In the genomic region with DNA sequence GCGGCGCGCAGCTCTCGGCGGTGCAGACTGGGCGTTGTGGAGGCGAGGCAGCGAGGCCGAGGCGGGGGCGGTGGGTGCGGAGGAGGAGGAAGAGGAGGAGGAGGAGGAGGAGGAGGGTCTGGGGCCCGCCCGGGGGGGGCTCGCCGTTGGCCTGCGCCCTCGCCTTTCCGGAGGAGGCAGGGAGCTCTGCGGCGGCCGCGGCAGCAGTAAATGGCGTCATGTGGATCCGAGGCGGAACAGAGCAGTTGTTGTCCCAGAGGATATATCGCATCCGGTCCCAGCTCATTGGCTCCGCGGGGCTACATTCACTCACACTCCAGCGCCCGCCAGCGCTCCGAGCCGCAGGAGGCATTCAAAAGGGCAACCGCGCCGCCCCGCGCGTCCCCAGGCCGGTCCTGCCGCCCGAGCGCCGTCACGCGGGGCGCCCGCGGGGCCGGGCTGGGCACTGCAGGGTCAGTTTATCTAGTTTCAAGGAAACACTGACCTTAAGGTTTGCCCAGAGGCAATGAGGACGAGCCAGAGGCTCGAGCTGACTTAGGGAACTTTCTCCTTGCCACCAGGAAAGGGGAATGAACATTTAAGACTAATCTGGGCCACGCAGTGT, we compare ENCODE assay signal across 8 cellular contexts. TPM values are rescaled to one million over a fixed set of nuclear protein-coding genes. Genes with fewer than 3 reads are reported as not detected.
DNase-seq lines count a peak whose midpoint lies in the region; ATAC-seq, FAIRE-seq and TF ChIP-seq lines count a peak whose summit lies in the region.

A gene with protein sequence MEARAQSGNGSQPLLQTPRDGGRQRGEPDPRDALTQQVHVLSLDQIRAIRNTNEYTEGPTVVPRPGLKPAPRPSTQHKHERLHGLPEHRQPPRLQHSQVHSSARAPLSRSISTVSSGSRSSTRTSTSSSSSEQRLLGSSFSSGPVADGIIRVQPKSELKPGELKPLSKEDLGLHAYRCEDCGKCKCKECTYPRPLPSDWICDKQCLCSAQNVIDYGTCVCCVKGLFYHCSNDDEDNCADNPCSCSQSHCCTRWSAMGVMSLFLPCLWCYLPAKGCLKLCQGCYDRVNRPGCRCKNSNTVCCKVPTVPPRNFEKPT (minus strand): TSS at position 29 of the 604 bp plus-strand sequence. CDS start 3,421 bp downstream, outside the sequence.

- peaks cover 27% of the 10 kb centered on the region for H3K4me1 ChIP-seq in effector memory CD4-positive, alpha-beta T cell (ENCODE audit: control insufficient read depth, insufficient read depth, low read length, poor library complexity, severe bottlenecking)
- H3K4me1 ChIP-seq in liver (ENCODE audit: control insufficient read depth in 4 of 4, insufficient read depth in 4 of 4, low read length in 3 of 4), result peaks cover 5 to 27% (median 19%) of the 10 kb centered on the region in 4 donors

- H3K27ac ChIP-seq in effector memory CD4-positive, alpha-beta T cell (ENCODE audit: insufficient read depth, low read length, poor library complexity, severe bottlenecking), result no peak within 1 kb of the TSS
- H3K27ac ChIP-seq in liver (ENCODE audit: low read depth in 1 of 2, low read length in 2 of 2), result peak within 1 kb of the TSS; percentile 97 to 98

- H3K9me3 ChIP-seq in effector memory CD4-positive, alpha-beta T cell (ENCODE audit: control insufficient read depth, low read length), result no peaks in the 10 kb centered on the region
- no peaks in the 10 kb centered on the region for H3K9me3 ChIP-seq in liver (ENCODE audit: control insufficient read depth in 4 of 4, low read length in 3 of 4)

- peak within 1 kb of the TSS; percentile 86 to 98 for H3K9ac ChIP-seq in liver (ENCODE audit: low read depth in 1 of 2, low read length in 2 of 2)

- peak; percentile 30 for TF ChIP-seq CTCF in liver (IDR thresholded peaks at IDR 0.05; ENCODE audit: low read depth, low read length, missing input control)

- in situ Hi-C loops in ACHN (cut with HindIII; ENCODE audit: low pct_ligation_motif_present, low pct_unique_long_range_greater_than_20kb, low sequenced_read_pairs), result no loop called here

- H3K27me3 ChIP-seq in effector memory CD4-positive, alpha-beta T cell (replicated peaks; ENCODE audit: control insufficient read depth, insufficient read depth, low read length, poor library complexity, severe bottlenecking), result peaks cover 28% of the 10 kb centered on the region
- H3K27me3 ChIP-seq in liver (ENCODE audit: control insufficient read depth in 4 of 4, insufficient read depth in 4 of 4, low read length in 3 of 4), result no peaks in the 10 kb centered on the region

- peak; percentile 50 for ATAC-seq in HG02885 (IDR thresholded peaks at IDR 0.05; ENCODE audit: poor library complexity, unreplicated experiment)

- DNase-seq in ACHN, result peak; percentile 93
- no peak for DNase-seq in GM18507 (ENCODE audit: extremely low spot score, insufficient read length, low read depth)
- peak; percentile 82 for DNase-seq in NCI-H1436 treated with DMSO at 0.1 percent for 48 hours (lab: John Stamatoyannopoulos, UW)
- peak; percentile 93 for DNase-seq in UCSD-AML1 (lab: John Stamatoyannopoulos, UW; ENCODE audit: unreplicated experiment)
- DNase-seq in effector memory CD4-positive, alpha-beta T cell, result no peak
- peak; percentile 17 for DNase-seq in stimulated activated CD8-positive, alpha-beta memory T cell treated with anti-CD3 and anti-CD28 coated beads, Interleukin-12 subunit alpha, Interleukin-12 subunit beta, amount 100 ng/mL, for 4 hours (ENCODE audit: low read depth)

- under 1% methylated on average over 55 of the region's 55 CpGs for whole genome bisulfite sequencing in liver

- H3K36me3 ChIP-seq in effector memory CD4-positive, alpha-beta T cell (ENCODE audit: control insufficient read depth, insufficient read depth, low read length), result no peaks in the 10 kb centered on the region
- H3K36me3 ChIP-seq in liver (ENCODE audit: control insufficient read depth in 4 of 4, insufficient read depth in 3 of 4, low read depth in 1 of 4, low read length in 3 of 4), result peaks cover 0 to 7% (median 0%) of the 10 kb centered on the region in 4 donors

- peak; percentile 77 for FAIRE-seq in GM18507 (lab: Jason Lieb, UNC)

- peak within 1 kb of the TSS; percentile 37 for H3K4me3 ChIP-seq in effector memory CD4-positive, alpha-beta T cell (ENCODE audit: insufficient read depth, low read depth, low read length, poor library complexity, severe bottlenecking)
- peak within 1 kb of the TSS; percentile 78 to 95 (median 94) for H3K4me3 ChIP-seq in liver (ENCODE audit: low read depth in 1 of 3, low read length in 3 of 3)

- TF ChIP-seq RAD21 in liver (IDR thresholded peaks at IDR 0.05), result peak in 1 of 2 donors; percentile 46

TF ChIP-seq in liver, 16 proteins besides CTCF, POLR2A, EP300 and RAD21:
- TF ChIP-seq MAX (IDR thresholded peaks at IDR 0.05) (peak; percentile 37), YY1 (IDR thresholded peaks at IDR 0.05) (peak; percentile 91), EGR1 (IDR thresholded peaks at IDR 0.05; ENCODE audit: low read depth in 2 of 2) (peak; percentile 68 to 90), GABPA (IDR thresholded peaks at IDR 0.05 in 1 of 2, conservative IDR thresholded peaks at IDR 0.05 in 1 of 2) (peak; percentile 30 to 63), FOXA1 (IDR thresholded peaks at IDR 0.05) (no peak), JUND (IDR thresholded peaks at IDR 0.05) (peak in 1 of 2 donors; percentile 27), HNF4A (conservative IDR thresholded peaks at IDR 0.05) (peak in 1 of 2 donors; percentile 43), SP1 (IDR thresholded peaks at IDR 0.05) (peak; percentile 49), FOXA2 (IDR thresholded peaks at IDR 0.05) (no peak), RXRA (IDR thresholded peaks at IDR 0.05) (peak; percentile 20 to 47), TAF1 (conservative IDR thresholded peaks at IDR 0.05) (peak; percentile 74), HNF4G (IDR thresholded peaks at IDR 0.05) (no peak), NR2F2 (IDR thresholded peaks at IDR 0.05) (peak; percentile 21)
- TF ChIP-seq, protein P1, sequence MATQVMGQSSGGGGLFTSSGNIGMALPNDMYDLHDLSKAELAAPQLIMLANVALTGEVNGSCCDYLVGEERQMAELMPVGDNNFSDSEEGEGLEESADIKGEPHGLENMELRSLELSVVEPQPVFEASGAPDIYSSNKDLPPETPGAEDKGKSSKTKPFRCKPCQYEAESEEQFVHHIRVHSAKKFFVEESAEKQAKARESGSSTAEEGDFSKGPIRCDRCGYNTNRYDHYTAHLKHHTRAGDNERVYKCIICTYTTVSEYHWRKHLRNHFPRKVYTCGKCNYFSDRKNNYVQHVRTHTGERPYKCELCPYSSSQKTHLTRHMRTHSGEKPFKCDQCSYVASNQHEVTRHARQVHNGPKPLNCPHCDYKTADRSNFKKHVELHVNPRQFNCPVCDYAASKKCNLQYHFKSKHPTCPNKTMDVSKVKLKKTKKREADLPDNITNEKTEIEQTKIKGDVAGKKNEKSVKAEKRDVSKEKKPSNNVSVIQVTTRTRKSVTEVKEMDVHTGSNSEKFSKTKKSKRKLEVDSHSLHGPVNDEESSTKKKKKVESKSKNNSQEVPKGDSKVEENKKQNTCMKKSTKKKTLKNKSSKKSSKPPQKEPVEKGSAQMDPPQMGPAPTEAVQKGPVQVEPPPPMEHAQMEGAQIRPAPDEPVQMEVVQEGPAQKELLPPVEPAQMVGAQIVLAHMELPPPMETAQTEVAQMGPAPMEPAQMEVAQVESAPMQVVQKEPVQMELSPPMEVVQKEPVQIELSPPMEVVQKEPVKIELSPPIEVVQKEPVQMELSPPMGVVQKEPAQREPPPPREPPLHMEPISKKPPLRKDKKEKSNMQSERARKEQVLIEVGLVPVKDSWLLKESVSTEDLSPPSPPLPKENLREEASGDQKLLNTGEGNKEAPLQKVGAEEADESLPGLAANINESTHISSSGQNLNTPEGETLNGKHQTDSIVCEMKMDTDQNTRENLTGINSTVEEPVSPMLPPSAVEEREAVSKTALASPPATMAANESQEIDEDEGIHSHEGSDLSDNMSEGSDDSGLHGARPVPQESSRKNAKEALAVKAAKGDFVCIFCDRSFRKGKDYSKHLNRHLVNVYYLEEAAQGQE (IDR thresholded peaks at IDR 0.05), result peak; percentile 73
- TF ChIP-seq, protein P2, sequence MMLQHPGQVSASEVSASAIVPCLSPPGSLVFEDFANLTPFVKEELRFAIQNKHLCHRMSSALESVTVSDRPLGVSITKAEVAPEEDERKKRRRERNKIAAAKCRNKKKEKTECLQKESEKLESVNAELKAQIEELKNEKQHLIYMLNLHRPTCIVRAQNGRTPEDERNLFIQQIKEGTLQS (IDR thresholded peaks at IDR 0.05), result no peak
- TF ChIP-seq, protein P3, sequence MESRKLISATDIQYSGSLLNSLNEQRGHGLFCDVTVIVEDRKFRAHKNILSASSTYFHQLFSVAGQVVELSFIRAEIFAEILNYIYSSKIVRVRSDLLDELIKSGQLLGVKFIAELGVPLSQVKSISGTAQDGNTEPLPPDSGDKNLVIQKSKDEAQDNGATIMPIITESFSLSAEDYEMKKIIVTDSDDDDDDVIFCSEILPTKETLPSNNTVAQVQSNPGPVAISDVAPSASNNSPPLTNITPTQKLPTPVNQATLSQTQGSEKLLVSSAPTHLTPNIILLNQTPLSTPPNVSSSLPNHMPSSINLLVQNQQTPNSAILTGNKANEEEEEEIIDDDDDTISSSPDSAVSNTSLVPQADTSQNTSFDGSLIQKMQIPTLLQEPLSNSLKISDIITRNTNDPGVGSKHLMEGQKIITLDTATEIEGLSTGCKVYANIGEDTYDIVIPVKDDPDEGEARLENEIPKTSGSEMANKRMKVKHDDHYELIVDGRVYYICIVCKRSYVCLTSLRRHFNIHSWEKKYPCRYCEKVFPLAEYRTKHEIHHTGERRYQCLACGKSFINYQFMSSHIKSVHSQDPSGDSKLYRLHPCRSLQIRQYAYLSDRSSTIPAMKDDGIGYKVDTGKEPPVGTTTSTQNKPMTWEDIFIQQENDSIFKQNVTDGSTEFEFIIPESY (IDR thresholded peaks at IDR 0.05), result no peak

RNA-seq across cellular contexts. Expression of the gene that starts here (rescaled TPM):
- 10 to 100 TPM in 1 of 2 donors, 1 to 10 TPM in 1; 8.8 to 20.1 TPM for total RNA-seq in liver
- 1 to 10 TPM; 4.8 to 9.4 TPM for polyA plus RNA-seq in liver

Comparison
In these comparisons a context has a peak if more than half of its experiments do, and no peak if none do; other contexts are left out.
1. DNase-seq: peak in ACHN (single experiment), NCI-H1436 treated with DMSO at 0.1 percent for 48 hours (single experiment), UCSD-AML1 (single experiment) and stimulated activated CD8-positive, alpha-beta memory T cell treated with anti-CD3 and anti-CD28 coated beads, Interleukin-12 subunit alpha, Interleukin-12 subunit beta, amount 100 ng/mL, for 4 hours (single experiment); none in GM18507 (single experiment) and effector memory CD4-positive, alpha-beta T cell (0 of 3).